1 cellular context compared by ENCODE assay signal in genomic region chr12:108821407-108822397, GRCh38.
TF ChIP-seq lines count a peak whose summit lies in the region.

No MANE protein-coding gene starts in this region.

TF ChIP-seq in GM12878, 131 proteins besides CTCF, POLR2A, EP300 and RAD21 (continued from another document):
- TF ChIP-seq ZNF207 (IDR thresholded peaks at IDR 0.05; ENCODE audit: borderline replicate concordance) (no peak), NBN (IDR thresholded peaks at IDR 0.05) (no peak), TCF3 (IDR thresholded peaks at IDR 0.05; ENCODE audit: borderline replicate concordance, insufficient read depth, low read depth, low read length) (no peak), SUPT20H (IDR thresholded peaks at IDR 0.05; ENCODE audit: borderline replicate concordance, control insufficient read depth, low read depth, low read length) (no peak), RFX5 (IDR thresholded peaks at IDR 0.05; ENCODE audit: low read depth, low read length) (no peak), GATAD2B (conservative IDR thresholded peaks at IDR 0.05; ENCODE audit: low read depth) (no peak), JUND (IDR thresholded peaks at IDR 0.05; ENCODE audit: low read depth, low read length) (no peak), SIX5 (IDR thresholded peaks at IDR 0.05; ENCODE audit: low read depth, low read length, severe bottlenecking) (no peak), ATF7 (IDR thresholded peaks at IDR 0.05; ENCODE audit: low read depth) (peak; percentile 39; the same call in 1 of the 2 replicates), MXI1 (IDR thresholded peaks at IDR 0.05; ENCODE audit: low read depth, low read length) (no peak), NFXL1 (IDR thresholded peaks at IDR 0.05; ENCODE audit: borderline replicate concordance) (no peak), ZSCAN29 (IDR thresholded peaks at IDR 0.05) (no peak), GABPA (IDR thresholded peaks at IDR 0.05; ENCODE audit: low read depth) (no peak), HCFC1 (IDR thresholded peaks at IDR 0.05; ENCODE audit: low read length) (no peak), RAD51 (IDR thresholded peaks at IDR 0.05) (no peak), IKZF2 (IDR thresholded peaks at IDR 0.05) (peak in 1 of 2 experiments; percentile 43; a peak in 2 of 4 replicates), CREB1 (IDR thresholded peaks at IDR 0.05; ENCODE audit: low read depth) (no peak), IKZF1 (conservative IDR thresholded peaks at IDR 0.05) (peak; percentile 37; the same call in 1 of the 2 replicates), TCF7 (IDR thresholded peaks at IDR 0.05; ENCODE audit: borderline replicate concordance) (no peak), NFIC (IDR thresholded peaks at IDR 0.05; ENCODE audit: low read depth, low read length) (no peak), MTA2 (IDR thresholded peaks at IDR 0.05; ENCODE audit: low read depth) (0 out of 2 replicates have a peak, but pooled peaks have one; percentile 35), STAT3 (IDR thresholded peaks at IDR 0.05; ENCODE audit: low read depth, low read length) (no peak), NRF1 (conservative IDR thresholded peaks at IDR 0.05; ENCODE audit: low read depth, low read length) (no peak), CEBPZ (IDR thresholded peaks at IDR 0.05; ENCODE audit: low read depth, low read length) (no peak), BRCA1 (IDR thresholded peaks at IDR 0.05; ENCODE audit: low read depth, low read length) (no peak), E2F4 (IDR thresholded peaks at IDR 0.05; ENCODE audit: low read depth, low read length) (no peak), ZBTB11 (CRISPR knock-in tag; IDR thresholded peaks at IDR 0.05) (no peak), POU2F2 (IDR thresholded peaks at IDR 0.05; ENCODE audit: borderline replicate concordance, low read depth, low read length) (peak; percentile 84; the same call in 2 of the 3 replicates), SMARCA5 (IDR thresholded peaks at IDR 0.05) (no peak), RCOR1 (conservative IDR thresholded peaks at IDR 0.05; ENCODE audit: low read depth, low read length) (no peak), HDGF (IDR thresholded peaks at IDR 0.05) (peak; percentile 38; the same call in 1 of the 2 replicates), CEBPB (IDR thresholded peaks at IDR 0.05; ENCODE audit: borderline replicate concordance in 1 of 2, low read depth in 2 of 2, low read length in 2 of 2) (0 out of 4 replicates have a peak, but pooled peaks of 1 of the 2 experiments have one; percentile 24)
- TF ChIP-seq, protein P1, sequence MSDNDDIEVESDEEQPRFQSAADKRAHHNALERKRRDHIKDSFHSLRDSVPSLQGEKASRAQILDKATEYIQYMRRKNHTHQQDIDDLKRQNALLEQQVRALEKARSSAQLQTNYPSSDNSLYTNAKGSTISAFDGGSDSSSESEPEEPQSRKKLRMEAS (IDR thresholded peaks at IDR 0.05; ENCODE audit: low read depth, low read length), result no peak
- TF ChIP-seq, protein P2, sequence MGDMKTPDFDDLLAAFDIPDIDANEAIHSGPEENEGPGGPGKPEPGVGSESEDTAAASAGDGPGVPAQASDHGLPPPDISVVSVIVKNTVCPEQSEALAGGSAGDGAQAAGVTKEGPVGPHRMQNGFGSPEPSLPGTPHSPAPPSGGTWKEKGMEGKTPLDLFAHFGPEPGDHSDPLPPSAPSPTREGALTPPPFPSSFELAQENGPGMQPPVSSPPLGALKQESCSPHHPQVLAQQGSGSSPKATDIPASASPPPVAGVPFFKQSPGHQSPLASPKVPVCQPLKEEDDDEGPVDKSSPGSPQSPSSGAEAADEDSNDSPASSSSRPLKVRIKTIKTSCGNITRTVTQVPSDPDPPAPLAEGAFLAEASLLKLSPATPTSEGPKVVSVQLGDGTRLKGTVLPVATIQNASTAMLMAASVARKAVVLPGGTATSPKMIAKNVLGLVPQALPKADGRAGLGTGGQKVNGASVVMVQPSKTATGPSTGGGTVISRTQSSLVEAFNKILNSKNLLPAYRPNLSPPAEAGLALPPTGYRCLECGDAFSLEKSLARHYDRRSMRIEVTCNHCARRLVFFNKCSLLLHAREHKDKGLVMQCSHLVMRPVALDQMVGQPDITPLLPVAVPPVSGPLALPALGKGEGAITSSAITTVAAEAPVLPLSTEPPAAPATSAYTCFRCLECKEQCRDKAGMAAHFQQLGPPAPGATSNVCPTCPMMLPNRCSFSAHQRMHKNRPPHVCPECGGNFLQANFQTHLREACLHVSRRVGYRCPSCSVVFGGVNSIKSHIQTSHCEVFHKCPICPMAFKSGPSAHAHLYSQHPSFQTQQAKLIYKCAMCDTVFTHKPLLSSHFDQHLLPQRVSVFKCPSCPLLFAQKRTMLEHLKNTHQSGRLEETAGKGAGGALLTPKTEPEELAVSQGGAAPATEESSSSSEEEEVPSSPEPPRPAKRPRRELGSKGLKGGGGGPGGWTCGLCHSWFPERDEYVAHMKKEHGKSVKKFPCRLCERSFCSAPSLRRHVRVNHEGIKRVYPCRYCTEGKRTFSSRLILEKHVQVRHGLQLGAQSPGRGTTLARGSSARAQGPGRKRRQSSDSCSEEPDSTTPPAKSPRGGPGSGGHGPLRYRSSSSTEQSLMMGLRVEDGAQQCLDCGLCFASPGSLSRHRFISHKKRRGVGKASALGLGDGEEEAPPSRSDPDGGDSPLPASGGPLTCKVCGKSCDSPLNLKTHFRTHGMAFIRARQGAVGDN (IDR thresholded peaks at IDR 0.05), result peak; percentile 69
- TF ChIP-seq, protein P3, sequence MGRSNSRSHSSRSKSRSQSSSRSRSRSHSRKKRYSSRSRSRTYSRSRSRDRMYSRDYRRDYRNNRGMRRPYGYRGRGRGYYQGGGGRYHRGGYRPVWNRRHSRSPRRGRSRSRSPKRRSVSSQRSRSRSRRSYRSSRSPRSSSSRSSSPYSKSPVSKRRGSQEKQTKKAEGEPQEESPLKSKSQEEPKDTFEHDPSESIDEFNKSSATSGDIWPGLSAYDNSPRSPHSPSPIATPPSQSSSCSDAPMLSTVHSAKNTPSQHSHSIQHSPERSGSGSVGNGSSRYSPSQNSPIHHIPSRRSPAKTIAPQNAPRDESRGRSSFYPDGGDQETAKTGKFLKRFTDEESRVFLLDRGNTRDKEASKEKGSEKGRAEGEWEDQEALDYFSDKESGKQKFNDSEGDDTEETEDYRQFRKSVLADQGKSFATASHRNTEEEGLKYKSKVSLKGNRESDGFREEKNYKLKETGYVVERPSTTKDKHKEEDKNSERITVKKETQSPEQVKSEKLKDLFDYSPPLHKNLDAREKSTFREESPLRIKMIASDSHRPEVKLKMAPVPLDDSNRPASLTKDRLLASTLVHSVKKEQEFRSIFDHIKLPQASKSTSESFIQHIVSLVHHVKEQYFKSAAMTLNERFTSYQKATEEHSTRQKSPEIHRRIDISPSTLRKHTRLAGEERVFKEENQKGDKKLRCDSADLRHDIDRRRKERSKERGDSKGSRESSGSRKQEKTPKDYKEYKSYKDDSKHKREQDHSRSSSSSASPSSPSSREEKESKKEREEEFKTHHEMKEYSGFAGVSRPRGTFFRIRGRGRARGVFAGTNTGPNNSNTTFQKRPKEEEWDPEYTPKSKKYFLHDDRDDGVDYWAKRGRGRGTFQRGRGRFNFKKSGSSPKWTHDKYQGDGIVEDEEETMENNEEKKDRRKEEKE (IDR thresholded peaks at IDR 0.05), result no peak
- TF ChIP-seq, protein P4, sequence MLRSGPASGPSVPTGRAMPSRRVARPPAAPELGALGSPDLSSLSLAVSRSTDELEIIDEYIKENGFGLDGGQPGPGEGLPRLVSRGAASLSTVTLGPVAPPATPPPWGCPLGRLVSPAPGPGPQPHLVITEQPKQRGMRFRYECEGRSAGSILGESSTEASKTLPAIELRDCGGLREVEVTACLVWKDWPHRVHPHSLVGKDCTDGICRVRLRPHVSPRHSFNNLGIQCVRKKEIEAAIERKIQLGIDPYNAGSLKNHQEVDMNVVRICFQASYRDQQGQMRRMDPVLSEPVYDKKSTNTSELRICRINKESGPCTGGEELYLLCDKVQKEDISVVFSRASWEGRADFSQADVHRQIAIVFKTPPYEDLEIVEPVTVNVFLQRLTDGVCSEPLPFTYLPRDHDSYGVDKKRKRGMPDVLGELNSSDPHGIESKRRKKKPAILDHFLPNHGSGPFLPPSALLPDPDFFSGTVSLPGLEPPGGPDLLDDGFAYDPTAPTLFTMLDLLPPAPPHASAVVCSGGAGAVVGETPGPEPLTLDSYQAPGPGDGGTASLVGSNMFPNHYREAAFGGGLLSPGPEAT (IDR thresholded peaks at IDR 0.05; ENCODE audit: low read depth), result no peak
